Comparison of ENCODE assay signal across 1 cellular context in the genomic region with DNA sequence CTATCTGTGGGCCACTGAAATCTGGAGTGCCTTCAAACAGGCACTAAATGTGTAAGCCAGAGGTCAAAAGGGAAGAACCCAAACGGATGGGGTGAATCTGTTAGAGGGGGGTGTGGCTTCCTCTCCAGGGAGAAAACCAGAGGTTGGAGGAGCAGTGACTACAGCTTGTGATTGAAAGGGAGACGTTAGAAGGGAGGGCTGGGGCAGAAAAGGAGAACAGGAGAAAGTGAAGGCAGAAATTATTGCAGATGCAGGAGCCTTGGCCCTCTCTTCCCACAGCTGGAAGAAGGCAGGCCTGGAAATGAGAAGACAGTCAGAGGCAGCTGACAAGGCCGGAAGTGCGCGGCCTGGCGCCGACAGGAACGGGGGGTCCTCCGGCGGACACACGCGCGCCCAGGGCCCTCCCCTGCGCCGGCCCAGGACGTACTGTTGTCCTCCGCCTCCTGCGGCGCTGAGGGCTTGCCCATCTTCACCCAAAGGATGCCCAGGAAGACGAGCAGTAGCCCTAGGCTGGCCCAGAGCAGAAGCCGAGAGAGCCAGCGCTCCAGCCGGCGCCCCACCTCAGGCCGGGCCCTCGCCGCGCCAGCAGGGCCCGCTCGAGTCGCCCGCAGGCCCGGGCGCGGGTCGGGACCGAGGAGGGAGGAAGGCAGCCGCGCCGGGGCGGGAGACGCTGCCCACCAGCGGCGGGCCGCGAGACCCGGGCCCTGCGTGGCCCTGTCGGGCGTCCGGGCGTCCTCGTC.
TF ChIP-seq lines count a peak whose summit lies in the region.

No MANE protein-coding gene starts in this region.

TF ChIP-seq in HepG2, 621 proteins besides CTCF, POLR2A, EP300 and RAD21 (continued from another document):
- TF ChIP-seq, protein P1, sequence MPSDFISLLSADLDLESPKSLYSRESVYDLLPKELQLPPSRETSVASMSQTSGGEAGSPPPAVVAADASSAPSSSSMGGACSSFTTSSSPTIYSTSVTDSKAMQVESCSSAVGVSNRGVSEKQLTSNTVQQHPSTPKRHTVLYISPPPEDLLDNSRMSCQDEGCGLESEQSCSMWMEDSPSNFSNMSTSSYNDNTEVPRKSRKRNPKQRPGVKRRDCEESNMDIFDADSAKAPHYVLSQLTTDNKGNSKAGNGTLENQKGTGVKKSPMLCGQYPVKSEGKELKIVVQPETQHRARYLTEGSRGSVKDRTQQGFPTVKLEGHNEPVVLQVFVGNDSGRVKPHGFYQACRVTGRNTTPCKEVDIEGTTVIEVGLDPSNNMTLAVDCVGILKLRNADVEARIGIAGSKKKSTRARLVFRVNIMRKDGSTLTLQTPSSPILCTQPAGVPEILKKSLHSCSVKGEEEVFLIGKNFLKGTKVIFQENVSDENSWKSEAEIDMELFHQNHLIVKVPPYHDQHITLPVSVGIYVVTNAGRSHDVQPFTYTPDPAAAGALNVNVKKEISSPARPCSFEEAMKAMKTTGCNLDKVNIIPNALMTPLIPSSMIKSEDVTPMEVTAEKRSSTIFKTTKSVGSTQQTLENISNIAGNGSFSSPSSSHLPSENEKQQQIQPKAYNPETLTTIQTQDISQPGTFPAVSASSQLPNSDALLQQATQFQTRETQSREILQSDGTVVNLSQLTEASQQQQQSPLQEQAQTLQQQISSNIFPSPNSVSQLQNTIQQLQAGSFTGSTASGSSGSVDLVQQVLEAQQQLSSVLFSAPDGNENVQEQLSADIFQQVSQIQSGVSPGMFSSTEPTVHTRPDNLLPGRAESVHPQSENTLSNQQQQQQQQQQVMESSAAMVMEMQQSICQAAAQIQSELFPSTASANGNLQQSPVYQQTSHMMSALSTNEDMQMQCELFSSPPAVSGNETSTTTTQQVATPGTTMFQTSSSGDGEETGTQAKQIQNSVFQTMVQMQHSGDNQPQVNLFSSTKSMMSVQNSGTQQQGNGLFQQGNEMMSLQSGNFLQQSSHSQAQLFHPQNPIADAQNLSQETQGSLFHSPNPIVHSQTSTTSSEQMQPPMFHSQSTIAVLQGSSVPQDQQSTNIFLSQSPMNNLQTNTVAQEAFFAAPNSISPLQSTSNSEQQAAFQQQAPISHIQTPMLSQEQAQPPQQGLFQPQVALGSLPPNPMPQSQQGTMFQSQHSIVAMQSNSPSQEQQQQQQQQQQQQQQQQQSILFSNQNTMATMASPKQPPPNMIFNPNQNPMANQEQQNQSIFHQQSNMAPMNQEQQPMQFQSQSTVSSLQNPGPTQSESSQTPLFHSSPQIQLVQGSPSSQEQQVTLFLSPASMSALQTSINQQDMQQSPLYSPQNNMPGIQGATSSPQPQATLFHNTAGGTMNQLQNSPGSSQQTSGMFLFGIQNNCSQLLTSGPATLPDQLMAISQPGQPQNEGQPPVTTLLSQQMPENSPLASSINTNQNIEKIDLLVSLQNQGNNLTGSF (CRISPR knock-in tag; IDR thresholded peaks at IDR 0.05), result 0 out of 2 replicates have a peak, but pooled peaks have one; percentile 3
- TF ChIP-seq ZNF20 (CRISPR knock-in tag; IDR thresholded peaks at IDR 0.05), result no peak
- no peak for TF ChIP-seq MBNL3 (CRISPR knock-in tag; conservative IDR thresholded peaks at IDR 0.05)
- no peak for TF ChIP-seq SIX1 (CRISPR knock-in tag; IDR thresholded peaks at IDR 0.05; ENCODE audit: borderline replicate concordance)
- TF ChIP-seq, protein P2, sequence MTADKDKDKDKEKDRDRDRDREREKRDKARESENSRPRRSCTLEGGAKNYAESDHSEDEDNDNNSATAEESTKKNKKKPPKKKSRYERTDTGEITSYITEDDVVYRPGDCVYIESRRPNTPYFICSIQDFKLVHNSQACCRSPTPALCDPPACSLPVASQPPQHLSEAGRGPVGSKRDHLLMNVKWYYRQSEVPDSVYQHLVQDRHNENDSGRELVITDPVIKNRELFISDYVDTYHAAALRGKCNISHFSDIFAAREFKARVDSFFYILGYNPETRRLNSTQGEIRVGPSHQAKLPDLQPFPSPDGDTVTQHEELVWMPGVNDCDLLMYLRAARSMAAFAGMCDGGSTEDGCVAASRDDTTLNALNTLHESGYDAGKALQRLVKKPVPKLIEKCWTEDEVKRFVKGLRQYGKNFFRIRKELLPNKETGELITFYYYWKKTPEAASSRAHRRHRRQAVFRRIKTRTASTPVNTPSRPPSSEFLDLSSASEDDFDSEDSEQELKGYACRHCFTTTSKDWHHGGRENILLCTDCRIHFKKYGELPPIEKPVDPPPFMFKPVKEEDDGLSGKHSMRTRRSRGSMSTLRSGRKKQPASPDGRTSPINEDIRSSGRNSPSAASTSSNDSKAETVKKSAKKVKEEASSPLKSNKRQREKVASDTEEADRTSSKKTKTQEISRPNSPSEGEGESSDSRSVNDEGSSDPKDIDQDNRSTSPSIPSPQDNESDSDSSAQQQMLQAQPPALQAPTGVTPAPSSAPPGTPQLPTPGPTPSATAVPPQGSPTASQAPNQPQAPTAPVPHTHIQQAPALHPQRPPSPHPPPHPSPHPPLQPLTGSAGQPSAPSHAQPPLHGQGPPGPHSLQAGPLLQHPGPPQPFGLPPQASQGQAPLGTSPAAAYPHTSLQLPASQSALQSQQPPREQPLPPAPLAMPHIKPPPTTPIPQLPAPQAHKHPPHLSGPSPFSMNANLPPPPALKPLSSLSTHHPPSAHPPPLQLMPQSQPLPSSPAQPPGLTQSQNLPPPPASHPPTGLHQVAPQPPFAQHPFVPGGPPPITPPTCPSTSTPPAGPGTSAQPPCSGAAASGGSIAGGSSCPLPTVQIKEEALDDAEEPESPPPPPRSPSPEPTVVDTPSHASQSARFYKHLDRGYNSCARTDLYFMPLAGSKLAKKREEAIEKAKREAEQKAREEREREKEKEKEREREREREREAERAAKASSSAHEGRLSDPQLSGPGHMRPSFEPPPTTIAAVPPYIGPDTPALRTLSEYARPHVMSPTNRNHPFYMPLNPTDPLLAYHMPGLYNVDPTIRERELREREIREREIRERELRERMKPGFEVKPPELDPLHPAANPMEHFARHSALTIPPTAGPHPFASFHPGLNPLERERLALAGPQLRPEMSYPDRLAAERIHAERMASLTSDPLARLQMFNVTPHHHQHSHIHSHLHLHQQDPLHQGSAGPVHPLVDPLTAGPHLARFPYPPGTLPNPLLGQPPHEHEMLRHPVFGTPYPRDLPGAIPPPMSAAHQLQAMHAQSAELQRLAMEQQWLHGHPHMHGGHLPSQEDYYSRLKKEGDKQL (CRISPR knock-in tag; IDR thresholded peaks at IDR 0.05; ENCODE audit: low read depth), result no peak
- TF ChIP-seq CREM (IDR thresholded peaks at IDR 0.05), result no peak; the same call in 1 of the 2 replicates
- no peak for TF ChIP-seq CREM (CRISPR knock-in tag; IDR thresholded peaks at IDR 0.05)
- TF ChIP-seq SNAI1 (CRISPR knock-in tag; IDR thresholded peaks at IDR 0.05; ENCODE audit: borderline replicate concordance), result no peak
